5 cellular contexts compared by ENCODE assay signal in genomic region chr10:100615911-100616310, GRCh38.
"Had no signal": no experiment of that assay in that cellular context is flagged by ENCODE, and none has a peak within 500 bp of the region (broad histone marks: within the 10 kb centered on the region; RNA-seq: fewer than 3 reads in every experiment).

No MANE protein-coding gene starts in this region.

- H3K9me3 Mint-ChIP-seq: IgD-negative memory B cell had no signal

- DNase-seq: GM23248, GOT3, H7 had no signal

- H3K4me1 Mint-ChIP-seq: IgD-negative memory B cell had no signal

- H3K27ac Mint-ChIP-seq: IgD-negative memory B cell had no signal

- ATAC-seq: HepG2 had no signal
